Comparison of ENCODE assay signal across 38 cellular contexts in genomic region chr11:101166038-101166437, GRCh38. TPM values are rescaled to one million over a fixed set of nuclear protein-coding genes. Genes with fewer than 3 reads are reported as not detected.
"Had no signal": no experiment of that assay in that cellular context is flagged by ENCODE, and none has a peak within 500 bp of the region (broad histone marks: within the 10 kb centered on the region; RNA-seq: fewer than 3 reads in every experiment).

No MANE protein-coding gene starts in this region.

- H3K4me1 Mint-ChIP-seq: T-cell had no signal

- FAIRE-seq: RCC 7860 had no signal

- H3K4me1 ChIP-seq: SJCRH30 had no signal

- H3K27me3 ChIP-seq: SJCRH30 had no signal

- H3K27me3 Mint-ChIP-seq: T-cell had no signal

- H3K4me3 ChIP-seq: PC-9, SJCRH30, SK-N-MC had no signal

- H3K9me3 ChIP-seq: SJCRH30 had no signal

- H3K36me3 Mint-ChIP-seq: T-cell had no signal

- H3K4me2 ChIP-seq: PC-9 had no signal

- ATAC-seq: Panc1, Right ventricle myocardium inferior, SK-N-SH treated with all-trans-retinoic acid at 6 μM for 48 hours, T-cell had no signal

- H3K27ac Mint-ChIP-seq: T-cell had no signal

- H3K36me3 ChIP-seq: SJCRH30 had no signal

- DNase-seq: MM.1S, MV-4-11, NCI-H1092 treated with DMSO at 0.1 percent for 48 hours, NCI-H1105 treated with DMSO at 0.1 percent for 48 hours, NCI-H1417, NCI-H1436, NCI-H146, NCI-H1694, NCI-H187, NCI-H1930, NCI-H2029 treated with DMSO at 0.1 percent for 48 hours, NCI-H2081 treated with DMSO at 0.1 percent for 48 hours, NCI-H2107, NCI-H2171, NCI-H226, NCI-H446 treated with DMSO at 0.1 percent for 48 hours, NCI-H510A, NCI-H524, NCI-H526, NCI-H69, NCI-H748 treated with DMSO at 0.1 percent for 48 hours, NCI-H82, PC-9, SHP77, SIG-M5, SJCRH30, T-cell had no signal

- H3K27ac ChIP-seq: PC-9, RWPE1, SJCRH30, SK-N-MC had no signal

- H3K4me3 Mint-ChIP-seq: T-cell had no signal

- H2AFZ ChIP-seq: PC-9 had no signal

RNA-seq across cellular contexts. Expression of gene PGR, which starts 36.4 kb away (rescaled TPM):
- total RNA-seq: LHCN-M2, MCF 10A, OCI-LY7, PC-9, RPMI7951, SJCRH30, SK-MEL-5 had no signal
